ENCODE assay signal across 17 cellular contexts in the genomic region with DNA sequence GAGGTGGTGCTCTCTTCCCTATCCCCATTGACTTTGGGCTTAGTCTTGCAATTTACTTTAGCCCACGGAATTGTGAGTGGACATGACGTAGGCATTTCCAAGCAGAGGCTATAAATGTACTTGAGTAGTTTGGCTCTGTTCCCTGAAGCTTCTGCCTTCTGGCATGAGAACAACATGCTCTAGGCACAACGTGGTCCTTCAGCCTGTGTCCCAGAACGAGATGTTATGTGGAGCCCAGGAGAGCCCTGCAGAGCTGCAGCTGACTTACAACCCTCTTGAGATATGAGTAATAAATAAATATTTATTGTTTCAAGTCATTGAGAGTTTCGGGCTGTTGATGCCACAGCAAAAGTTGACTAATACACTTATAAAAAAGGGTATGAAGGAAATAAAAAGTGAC.
DNase-seq lines count a peak whose midpoint lies in the region; ATAC-seq, FAIRE-seq and TF ChIP-seq lines count a peak whose summit lies in the region.
"Had no signal": no experiment of that assay in that cellular context is flagged by ENCODE, and none has a peak within 500 bp of the region (broad histone marks: within the 10 kb centered on the region; RNA-seq: fewer than 3 reads in every experiment).

No MANE protein-coding gene starts in this region.

- H4K91ac ChIP-seq in mesenchymal stem cell (ENCODE audit: low read length): no peak overlapping the region

- H3K9me3 ChIP-seq in adrenal gland (replicated peaks in 1 of 3): no peaks in the 10 kb centered on the region
- H3K9me3 ChIP-seq in thyroid gland: no peaks in the 10 kb centered on the region
- H3K9me3 ChIP-seq in mesenchymal stem cell (ENCODE audit: control insufficient read depth, low read length): no peaks in the 10 kb centered on the region
- no peaks in the 10 kb centered on the region for H3K9me3 ChIP-seq in effector memory CD4-positive, alpha-beta T cell (ENCODE audit: control insufficient read depth, low read length)
- H3K9me3 ChIP-seq: SK-N-SH had no signal

- no peak overlapping the region for H3K18ac ChIP-seq in mesenchymal stem cell (ENCODE audit: low read depth in 1 of 2, low read length in 2 of 2)

- intact Hi-C loops in adrenal gland (cut with DNase I): no loop called here
- intact Hi-C loops in left ventricle myocardium superior (cut with micrococcal nuclease): no loop called here
- intact Hi-C loops in thyroid gland (cut with DNase I): no loop called here

- H3K4me1 ChIP-seq in adrenal gland (replicated peaks in 1 of 2) (no peaks in the 10 kb centered on the region), thyroid gland (no peaks in the 10 kb centered on the region), mesenchymal stem cell (ENCODE audit: control insufficient read depth, insufficient read depth, low read depth, low read length) (no peaks in the 10 kb centered on the region)
- no peaks in the 10 kb centered on the region for H3K4me1 ChIP-seq in effector memory CD4-positive, alpha-beta T cell (ENCODE audit: control insufficient read depth, insufficient read depth, low read length, poor library complexity, severe bottlenecking)

- no peak overlapping the region for H3K4ac ChIP-seq in mesenchymal stem cell (ENCODE audit: low read depth in 1 of 2, low read length in 2 of 2)

- peak; percentile 88 for ATAC-seq in left ventricle myocardium superior
- ATAC-seq: left colon; naive thymus-derived CD4-positive, alpha-beta T cell had no signal

- no peaks in the 10 kb centered on the region for H3K79me1 ChIP-seq in mesenchymal stem cell (replicated peaks; ENCODE audit: low read length, poor library complexity, severe bottlenecking)

- H2AFZ ChIP-seq in mesenchymal stem cell (ENCODE audit: low read depth, low read length): no peak overlapping the region

- no peak overlapping the region for H3K9ac ChIP-seq in mesenchymal stem cell (ENCODE audit: low read length)
- H3K9ac ChIP-seq: SK-N-SH had no signal

- H3K27me3 ChIP-seq in adrenal gland: no peaks in the 10 kb centered on the region
- no peaks in the 10 kb centered on the region for H3K27me3 ChIP-seq in thyroid gland
- H3K27me3 ChIP-seq in mesenchymal stem cell (ENCODE audit: control insufficient read depth in 1 of 2, insufficient read depth in 1 of 2, low read length in 2 of 2): no peaks in the 10 kb centered on the region
- H3K27me3 ChIP-seq in effector memory CD4-positive, alpha-beta T cell (replicated peaks; ENCODE audit: control insufficient read depth, insufficient read depth, low read length, poor library complexity, severe bottlenecking): no peaks in the 10 kb centered on the region

- no peak overlapping the region for H3K4me2 ChIP-seq in mesenchymal stem cell (ENCODE audit: low read length, poor library complexity, severe bottlenecking)
- H3K4me2 ChIP-seq: SK-N-SH had no signal

- H3K36me3 ChIP-seq in adrenal gland (replicated peaks in 1 of 2): no peaks in the 10 kb centered on the region
- no peaks in the 10 kb centered on the region for H3K36me3 ChIP-seq in thyroid gland
- no peaks in the 10 kb centered on the region for H3K36me3 ChIP-seq in mesenchymal stem cell (ENCODE audit: control insufficient read depth in 1 of 2, insufficient read depth in 2 of 2, low read depth in 1 of 2, low read length in 2 of 2)
- H3K36me3 ChIP-seq in effector memory CD4-positive, alpha-beta T cell (ENCODE audit: control insufficient read depth, insufficient read depth, low read length): no peaks in the 10 kb centered on the region

- H3K4me3 ChIP-seq in adrenal gland (no peak overlapping the region), thyroid gland (replicated peaks in 1 of 3) (no peak overlapping the region), mesenchymal stem cell (ENCODE audit: insufficient read depth in 1 of 2, low read depth in 1 of 2, low read length in 2 of 2) (no peak overlapping the region)
- no peak overlapping the region for H3K4me3 ChIP-seq in effector memory CD4-positive, alpha-beta T cell (ENCODE audit: insufficient read depth, low read depth, low read length, poor library complexity, severe bottlenecking)

- FAIRE-seq in D721Med (lab: Jason Lieb, UNC): no peak

- no peak overlapping the region for H2BK5ac ChIP-seq in mesenchymal stem cell (ENCODE audit: low read depth, low read length, poor library complexity, severe bottlenecking)

- no peak overlapping the region for H3K23ac ChIP-seq in mesenchymal stem cell (ENCODE audit: low read length in 2 of 2)

- H2AK5ac ChIP-seq in mesenchymal stem cell (ENCODE audit: low read length, severe bottlenecking): no peak overlapping the region

- peak; percentile 21 for DNase-seq in DMS 273 (lab: John Stamatoyannopoulos, UW; ENCODE audit: unreplicated experiment)
- no peak for DNase-seq in DMS 273 treated with DMSO at 0.1 percent for 48 hours (lab: John Stamatoyannopoulos, UW)
- peak in 5 of 7 donors; percentile 10 to 59 (median 19) for DNase-seq in adrenal gland
- peak; percentile 52 for DNase-seq in left ventricle myocardium superior
- peak; percentile 4 to 8 for DNase-seq in thyroid gland
- no peak for DNase-seq in mesenchymal stem cell
- DNase-seq in effector memory CD4-positive, alpha-beta T cell: no peak
- DNase-seq in D721Med (ENCODE audit: insufficient read length, low spot score): no peak
- DNase-seq: activated gamma-delta T cell treated with Interleukin-2 at 50 U/mL for 16 hours; H7; KG1; naive thymus-derived CD4-positive, alpha-beta T cell; NCI-H1436 treated with DMSO at 0.1 percent for 48 hours; SK-N-SH; stimulated activated CD4-positive, alpha-beta T cell treated with anti-CD3 and anti-CD28 coated beads, Interleukin-2, amount 100 ng/mL, for 48 hours had no signal

- no peak overlapping the region for H3K14ac ChIP-seq in mesenchymal stem cell (ENCODE audit: low read length in 2 of 2)

- no peak overlapping the region for H2BK120ac ChIP-seq in mesenchymal stem cell (ENCODE audit: low read depth, low read length)

- TF ChIP-seq CTCF in adrenal gland (IDR thresholded peaks at IDR 0.05) (no peak), thyroid gland (IDR thresholded peaks at IDR 0.05) (no peak), D721Med (IDR thresholded peaks at IDR 0.05; ENCODE audit: insufficient read depth, missing control alignments) (no peak)

- no peak overlapping the region for H2BK15ac ChIP-seq in mesenchymal stem cell (ENCODE audit: low read depth, poor library complexity, severe bottlenecking)

- H4K8ac ChIP-seq in mesenchymal stem cell (ENCODE audit: low read length): no peak overlapping the region

- no peak overlapping the region for H3K27ac ChIP-seq in adrenal gland
- H3K27ac ChIP-seq in thyroid gland: no peak overlapping the region
- no peak overlapping the region for H3K27ac ChIP-seq in mesenchymal stem cell (ENCODE audit: low read length, poor library complexity, severe bottlenecking)
- H3K27ac ChIP-seq in effector memory CD4-positive, alpha-beta T cell (ENCODE audit: insufficient read depth, low read length, poor library complexity, severe bottlenecking): no peak overlapping the region
- H3K27ac ChIP-seq: 22Rv1 had no signal

- no peak for TF ChIP-seq POLR2A in adrenal gland (IDR thresholded peaks at IDR 0.05)
- TF ChIP-seq POLR2A in thyroid gland (IDR thresholded peaks at IDR 0.05): no peak

- H2BK12ac ChIP-seq in mesenchymal stem cell (ENCODE audit: low read length in 2 of 2): no peak overlapping the region

- WGBS in adrenal gland, 4 donors: 43 to 64% (median 53%) methylated on average over 5 of the region's 5 CpGs
- 31 to 37% methylated on average over 5 of the region's 5 CpGs for WGBS in thyroid gland, 2 donors
- WGBS in mesenchymal stem cell: 59% methylated on average over 4 of the region's 5 CpGs

Comparison
In these comparisons a context has a peak if more than half of its experiments do, and no peak if none do; other contexts are left out.
1. DNase-seq: peak in DMS 273 (single experiment), adrenal gland (5 of 7), left ventricle myocardium superior (single experiment) and thyroid gland (2 of 2); none in DMS 273 treated with DMSO at 0.1 percent for 48 hours (single experiment), mesenchymal stem cell (single experiment), effector memory CD4-positive, alpha-beta T cell (0 of 3) and D721Med (single experiment).